In genomic region chr18:37525302-37525585, GRCh38 we compare ENCODE assay signal across 19 cellular contexts. TPM values are rescaled to one million over a fixed set of nuclear protein-coding genes. Genes with fewer than 3 reads are reported as not detected.
"Had no signal": no experiment of that assay in that cellular context is flagged by ENCODE, and none has a peak within 500 bp of the region (broad histone marks: within the 10 kb centered on the region; RNA-seq: fewer than 3 reads in every experiment).

No MANE protein-coding gene starts in this region.

- H3K9me3 ChIP-seq: colonic mucosa, gastrocnemius medialis, mucosa of descending colon, suprapubic skin, upper lobe of right lung had no signal

- DNase-seq: activated B cell treated with CpG ODN at 0.5 μM for 24 hours; activated CD4-positive, alpha-beta T cell treated with anti-CD3 and anti-CD28 coated beads, Interleukin-2, amount 10 ng/mL, durations not matched to agents 24 days and 14 days; activated naive CD4-positive, alpha-beta T cell treated with anti-CD3 and anti-CD28 coated beads for 36 hours; caudate nucleus; colonic mucosa; effector CD8-positive, alpha-beta T cell; gastrocnemius medialis; immature natural killer cell; stimulated activated CD4-positive, alpha-beta T cell treated with anti-CD3 and anti-CD28 coated beads, Interleukin-12 subunit alpha, Interleukin-12 subunit beta, amount 100 ng/mL, for 4 hours; stimulated activated CD4-positive, alpha-beta T cell treated with anti-CD3 and anti-CD28 coated beads, Interleukin-2, amount 100 ng/mL, for 48 hours; stimulated activated naive CD8-positive, alpha-beta T cell treated with anti-CD3 and anti-CD28 coated beads, Interleukin-15, Interleukin-2, amounts not matched to agents 100 U/mL and 50 U/mL, for 24 hours; T-helper 1 cell; upper lobe of right lung had no signal

- H3K4me1 Mint-ChIP-seq: activated CD4-positive, alpha-beta T cell treated with anti-CD3 and anti-CD28 coated beads, Interleukin-2, amount 10 ng/mL, durations not matched to agents 24 days and 14 days; immature natural killer cell had no signal

- H3K36me3 ChIP-seq: colonic mucosa, gastrocnemius medialis, suprapubic skin, upper lobe of right lung had no signal

- H3K9me3 Mint-ChIP-seq: activated B cell treated with CpG ODN at 0.5 μM for 24 hours; activated CD4-positive, alpha-beta T cell treated with anti-CD3 and anti-CD28 coated beads, Interleukin-2, amount 10 ng/mL, durations not matched to agents 24 days and 14 days; activated naive CD4-positive, alpha-beta T cell treated with anti-CD3 and anti-CD28 coated beads for 36 hours had no signal

- H3K27ac ChIP-seq: colonic mucosa, epithelial cell of prostate, gastrocnemius medialis, suprapubic skin, upper lobe of right lung had no signal

- H3K36me3 Mint-ChIP-seq: immature natural killer cell; naive thymus-derived CD8-positive, alpha-beta T cell had no signal

- H3K4me1 ChIP-seq: colonic mucosa, gastrocnemius medialis, upper lobe of right lung had no signal

- H3K4me3 Mint-ChIP-seq: activated B cell treated with CpG ODN at 0.5 μM for 24 hours; activated CD4-positive, alpha-beta T cell treated with anti-CD3 and anti-CD28 coated beads, Interleukin-2, amount 10 ng/mL, durations not matched to agents 24 days and 14 days; activated naive CD4-positive, alpha-beta T cell treated with anti-CD3 and anti-CD28 coated beads for 36 hours; immature natural killer cell; naive thymus-derived CD8-positive, alpha-beta T cell had no signal

- H3K27ac Mint-ChIP-seq: activated B cell treated with CpG ODN at 0.5 μM for 24 hours; activated CD4-positive, alpha-beta T cell treated with anti-CD3 and anti-CD28 coated beads, Interleukin-2, amount 10 ng/mL, durations not matched to agents 24 days and 14 days; activated naive CD4-positive, alpha-beta T cell treated with anti-CD3 and anti-CD28 coated beads for 36 hours; immature natural killer cell; naive thymus-derived CD8-positive, alpha-beta T cell had no signal

- H3K4me3 ChIP-seq: colonic mucosa, gastrocnemius medialis, lung, mucosa of descending colon, suprapubic skin, upper lobe of right lung had no signal

- ATAC-seq: gastrocnemius medialis; mucosa of descending colon; naive thymus-derived CD8-positive, alpha-beta T cell; stimulated activated naive CD8-positive, alpha-beta T cell treated with anti-CD3 and anti-CD28 coated beads, Interleukin-15, Interleukin-2, amounts not matched to agents 100 U/mL and 50 U/mL, for 24 hours; upper lobe of right lung had no signal

RNA-seq across cellular contexts. Expression of gene CELF4, which starts 40.4 kb away (rescaled TPM):
- total RNA-seq: activated B cell treated with CpG ODN at 0.5 μM for 24 hours; activated CD4-positive, alpha-beta T cell treated with anti-CD3 and anti-CD28 coated beads, Interleukin-2, amount 10 ng/mL, durations not matched to agents 24 days and 14 days; activated naive CD4-positive, alpha-beta T cell treated with anti-CD3 and anti-CD28 coated beads for 36 hours; gastrocnemius medialis; naive thymus-derived CD8-positive, alpha-beta T cell; osteocyte; suprapubic skin had no signal
